In the genomic region with DNA sequence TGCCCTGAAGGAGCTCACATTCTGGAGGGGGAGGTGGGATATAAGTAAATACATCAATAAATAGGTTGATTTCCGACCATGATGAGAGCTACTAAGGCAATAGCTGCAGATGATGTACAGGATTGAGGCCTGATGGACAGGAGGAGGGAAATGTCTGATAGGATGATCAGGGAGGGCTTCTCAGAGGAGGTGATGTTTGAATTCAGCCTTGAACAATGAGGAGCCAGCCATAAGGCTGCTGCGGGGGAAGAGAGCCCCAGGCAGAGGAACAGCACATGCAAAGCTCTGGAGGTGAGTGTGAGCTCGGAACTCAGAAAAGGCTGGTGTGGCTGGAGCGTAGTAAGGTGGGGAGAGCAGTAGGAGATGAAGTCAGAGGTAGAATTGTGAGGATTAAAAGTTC, we compare ENCODE assay signal across 21 cellular contexts.
DNase-seq lines count a peak whose midpoint lies in the region; TF ChIP-seq lines count a peak whose summit lies in the region.
"Had no signal": no experiment of that assay in that cellular context is flagged by ENCODE, and none has a peak within 500 bp of the region (broad histone marks: within the 10 kb centered on the region; RNA-seq: fewer than 3 reads in every experiment).

No MANE protein-coding gene starts in this region.

- TF ChIP-seq EP300 in esophagus muscularis mucosa (IDR thresholded peaks at IDR 0.05) = no peak

- intact Hi-C loops in esophagus muscularis mucosa (cut with DNase I) = no loop called here

- no peak overlapping the region for H3K4me3 ChIP-seq in esophagus muscularis mucosa
- H3K4me3 ChIP-seq: BLaER1 treated with 17β-estradiol and CSF1 and Interleukin-3, amounts not matched to agents 10 nM and 100 nM; Peyer's patch had no signal

- no peak for TF ChIP-seq CTCF in esophagus muscularis mucosa (IDR thresholded peaks at IDR 0.05)

- WGBS in esophagus muscularis mucosa = 58% methylated on average over 4 of the region's 4 CpGs

- no peaks in the 10 kb centered on the region for H3K36me3 ChIP-seq in esophagus muscularis mucosa
- H3K36me3 ChIP-seq: BLaER1 treated with 17β-estradiol and CSF1 and Interleukin-3, amounts not matched to agents 10 nM and 100 nM; Peyer's patch had no signal

- DNase-seq in activated CD8-positive, alpha-beta memory T cell treated with anti-CD3 and anti-CD28 coated beads for 24 hours = peak; percentile 7
- no peak for DNase-seq in activated CD8-positive, alpha-beta memory T cell treated with anti-CD3 and anti-CD28 coated beads, Interleukin-2, amount 50 U/mL, for 4 hours
- DNase-seq in activated CD8-positive, alpha-beta memory T cell treated with anti-CD3 and anti-CD28 coated beads, Interleukin-2, amount 50 U/mL, for 48 hours = peak; percentile 12
- peak; percentile 72 for DNase-seq in esophagus muscularis mucosa (ENCODE audit: extremely low spot score)
- DNase-seq in ureter (ENCODE audit: low spot score) = peak; percentile 12
- no peak for DNase-seq in DMS79 treated with DMSO at 0.1 percent for 48 hours (lab: John Stamatoyannopoulos, UW)
- DNase-seq in hypothalamus (lab: John Stamatoyannopoulos, UW) = no peak
- DNase-seq in NCI-H82 treated with DMSO at 0.1 percent for 48 hours (lab: John Stamatoyannopoulos, UW; ENCODE audit: unreplicated experiment) = no peak
- DNase-seq: DMS153; GOT3; NCI-H1105; NCI-H146; NCI-H2029; NCI-H226; NCI-H510A treated with DMSO at 0.1 percent for 48 hours; NCI-H748 treated with DMSO at 0.1 percent for 48 hours; NK-92 treated with Interleukin-12 subunit alpha and Interleukin-12 subunit beta, amount 100 ng/mL, for 24 hours had no signal

- TF ChIP-seq POLR2A in esophagus muscularis mucosa (IDR thresholded peaks at IDR 0.05; ENCODE audit: low read depth) = no peak

- no peaks in the 10 kb centered on the region for H3K4me1 ChIP-seq in esophagus muscularis mucosa
- H3K4me1 ChIP-seq: Peyer's patch had no signal

- H3K27me3 ChIP-seq in esophagus muscularis mucosa = peaks cover 0 to 57% (median 0%) of the 10 kb centered on the region in 4 donors
- H3K27me3 ChIP-seq: BLaER1 treated with 17β-estradiol and CSF1 and Interleukin-3, amounts not matched to agents 10 nM and 100 nM; Peyer's patch had no signal

- H3K27ac ChIP-seq in esophagus muscularis mucosa (replicated peaks in 1 of 4) = no peak overlapping the region
- H3K27ac ChIP-seq: 22Rv1; BLaER1 treated with 17β-estradiol and CSF1 and Interleukin-3, amounts not matched to agents 10 nM and 100 nM; KMS-11; Peyer's patch had no signal

- H3K9me3 ChIP-seq in esophagus muscularis mucosa = no peaks in the 10 kb centered on the region
- H3K9me3 ChIP-seq: Peyer's patch had no signal

Comparison
In these comparisons a context has a peak if more than half of its experiments do, and no peak if none do; other contexts are left out.
1. DNase-seq: peak in activated CD8-positive, alpha-beta memory T cell treated with anti-CD3 and anti-CD28 coated beads for 24 hours (single experiment), activated CD8-positive, alpha-beta memory T cell treated with anti-CD3 and anti-CD28 coated beads, Interleukin-2, amount 50 U/mL, for 48 hours (single experiment), esophagus muscularis mucosa (single experiment) and ureter (single experiment); none in activated CD8-positive, alpha-beta memory T cell treated with anti-CD3 and anti-CD28 coated beads, Interleukin-2, amount 50 U/mL, for 4 hours (single experiment), DMS79 treated with DMSO at 0.1 percent for 48 hours (single experiment), hypothalamus (0 of 51) and NCI-H82 treated with DMSO at 0.1 percent for 48 hours (single experiment).